In the genomic region with DNA sequence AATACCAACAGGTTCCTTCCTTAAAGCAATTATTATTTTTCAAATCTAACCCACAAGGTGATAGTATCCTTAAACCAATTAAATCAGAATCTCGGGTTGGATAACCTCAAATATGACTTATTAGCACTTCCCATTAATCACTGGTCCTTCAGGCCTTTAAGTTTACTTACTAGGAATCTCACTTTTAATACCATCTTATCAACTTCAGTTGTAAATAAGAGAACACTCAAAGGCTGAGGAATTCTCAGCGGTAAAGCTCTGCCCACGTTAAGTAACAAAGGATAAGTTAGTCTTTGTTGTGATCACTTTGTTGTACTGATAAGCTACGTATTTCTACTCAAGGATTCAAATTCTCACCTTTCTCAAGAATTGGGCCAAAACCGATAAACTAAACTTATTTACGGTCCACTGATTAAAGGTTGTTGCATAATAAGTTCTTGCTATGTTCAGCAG, we compare ENCODE assay signal across 8 cellular contexts.
DNase-seq lines count a peak whose midpoint lies in the region; ATAC-seq and TF ChIP-seq lines count a peak whose summit lies in the region.

No MANE protein-coding gene starts in this region.

- H3K4me3 ChIP-seq in RWPE2 (ENCODE audit: severe bottlenecking): peak overlapping the region; percentile 46
- H3K4me3 ChIP-seq in esophagus squamous epithelium: peak overlapping the region; percentile 44 to 74 (median 52)
- H3K4me3 ChIP-seq in retinal pigment epithelial cell (ENCODE audit: low read length): peak overlapping the region; percentile 67
- H3K4me3 ChIP-seq in body of pancreas: no peak overlapping the region
- peak overlapping the region in 1 of 2 donors; percentile 46 for H3K4me3 ChIP-seq in uterus

- peaks cover 16% of the 10 kb centered on the region for H3K4me1 ChIP-seq in RWPE2 (ENCODE audit: insufficient read depth, poor library complexity, severe bottlenecking)
- peaks cover 4 to 41% (median 10%) of the 10 kb centered on the region in 3 donors for H3K4me1 ChIP-seq in esophagus squamous epithelium
- no peaks in the 10 kb centered on the region for H3K4me1 ChIP-seq in body of pancreas
- no peaks in the 10 kb centered on the region for H3K4me1 ChIP-seq in uterus

- TF ChIP-seq CTCF in RWPE2 (IDR thresholded peaks at IDR 0.05; ENCODE audit: poor library complexity, severe bottlenecking) (no peak), esophagus squamous epithelium (IDR thresholded peaks at IDR 0.05) (no peak), retinal pigment epithelial cell (conservative IDR thresholded peaks at IDR 0.05; ENCODE audit: low read depth, low read length) (no peak), body of pancreas (IDR thresholded peaks at IDR 0.05) (no peak), uterus (IDR thresholded peaks at IDR 0.05) (no peak)

- WGBS in esophagus squamous epithelium, 2 donors: 10 to 25% methylated on average over 6 of the region's 6 CpGs
- WGBS in body of pancreas, 2 donors: 34 to 53% methylated on average over 6 of the region's 6 CpGs

- H3K27me3 ChIP-seq in RWPE2 (ENCODE audit: insufficient read depth, poor library complexity, severe bottlenecking): no peaks in the 10 kb centered on the region
- peaks cover 0 to 6% (median 0%) of the 10 kb centered on the region in 4 donors for H3K27me3 ChIP-seq in esophagus squamous epithelium
- no peaks in the 10 kb centered on the region for H3K27me3 ChIP-seq in body of pancreas
- H3K27me3 ChIP-seq in uterus: no peaks in the 10 kb centered on the region

- DNase-seq in RWPE2 (ENCODE audit: low spot score) (no peak), esophagus squamous epithelium (lab: John Stamatoyannopoulos, UW) (no peak), retinal pigment epithelial cell (ENCODE audit: low read depth) (no peak), body of pancreas (no peak), NCI-H2081 treated with DMSO at 0.1 percent for 48 hours (lab: John Stamatoyannopoulos, UW) (no peak), uterus (no peak)
- no peak for DNase-seq in activated CD4-positive, alpha-beta T cell treated with anti-CD3 and anti-CD28 coated beads for 48 hours

- no peaks in the 10 kb centered on the region for H3K9me3 ChIP-seq in RWPE2 (ENCODE audit: severe bottlenecking)
- no peaks in the 10 kb centered on the region for H3K9me3 ChIP-seq in esophagus squamous epithelium
- no peaks in the 10 kb centered on the region for H3K9me3 ChIP-seq in body of pancreas
- H3K9me3 ChIP-seq in uterus: no peaks in the 10 kb centered on the region

- ATAC-seq in GM21737 (IDR thresholded peaks at IDR 0.05; ENCODE audit: unreplicated experiment): peak; percentile 1
- peak; percentile 9; the same call in 2 of the 3 replicates for ATAC-seq in RWPE2 (ENCODE audit: low read depth)
- ATAC-seq in body of pancreas: no peak

- TF ChIP-seq POLR2A in esophagus squamous epithelium (IDR thresholded peaks at IDR 0.05): no peak
- no peak for TF ChIP-seq POLR2A in body of pancreas (IDR thresholded peaks at IDR 0.05)
- no peak for TF ChIP-seq POLR2A in uterus (IDR thresholded peaks at IDR 0.05)

- peak overlapping the region; percentile 86 for H3K27ac ChIP-seq in RWPE2 (ENCODE audit: poor library complexity, severe bottlenecking)
- H3K27ac ChIP-seq in esophagus squamous epithelium: peak overlapping the region; percentile 80 to 92 (median 90)
- H3K27ac ChIP-seq in body of pancreas: peak overlapping the region in 2 of 4 donors; percentile 47 to 68
- peak overlapping the region in 1 of 2 donors; percentile 83 for H3K27ac ChIP-seq in uterus

- H3K36me3 ChIP-seq in RWPE2 (ENCODE audit: low read depth) (no peaks in the 10 kb centered on the region), esophagus squamous epithelium (peaks cover 0 to 11% (median 0%) of the 10 kb centered on the region in 3 donors), body of pancreas (replicated peaks in 1 of 2; ENCODE audit: insufficient read depth in 1 of 2, low read depth in 2 of 2) (no peaks in the 10 kb centered on the region), uterus (no peaks in the 10 kb centered on the region)

- intact Hi-C loops in esophagus squamous epithelium (cut with DNase I) (no loop called here), body of pancreas (cut with DNase I) (no loop called here), uterus (cut with DNase I; ENCODE audit: low total_unique reads) (no loop called here)

Comparison
In these comparisons a context has a peak if more than half of its experiments do, and no peak if none do; other contexts are left out.
1. H3K4me3 ChIP-seq: peak in RWPE2 (single experiment), esophagus squamous epithelium (4 of 4) and retinal pigment epithelial cell (single experiment); none in body of pancreas (0 of 2).